8 cellular contexts compared by ENCODE assay signal in the genomic region with DNA sequence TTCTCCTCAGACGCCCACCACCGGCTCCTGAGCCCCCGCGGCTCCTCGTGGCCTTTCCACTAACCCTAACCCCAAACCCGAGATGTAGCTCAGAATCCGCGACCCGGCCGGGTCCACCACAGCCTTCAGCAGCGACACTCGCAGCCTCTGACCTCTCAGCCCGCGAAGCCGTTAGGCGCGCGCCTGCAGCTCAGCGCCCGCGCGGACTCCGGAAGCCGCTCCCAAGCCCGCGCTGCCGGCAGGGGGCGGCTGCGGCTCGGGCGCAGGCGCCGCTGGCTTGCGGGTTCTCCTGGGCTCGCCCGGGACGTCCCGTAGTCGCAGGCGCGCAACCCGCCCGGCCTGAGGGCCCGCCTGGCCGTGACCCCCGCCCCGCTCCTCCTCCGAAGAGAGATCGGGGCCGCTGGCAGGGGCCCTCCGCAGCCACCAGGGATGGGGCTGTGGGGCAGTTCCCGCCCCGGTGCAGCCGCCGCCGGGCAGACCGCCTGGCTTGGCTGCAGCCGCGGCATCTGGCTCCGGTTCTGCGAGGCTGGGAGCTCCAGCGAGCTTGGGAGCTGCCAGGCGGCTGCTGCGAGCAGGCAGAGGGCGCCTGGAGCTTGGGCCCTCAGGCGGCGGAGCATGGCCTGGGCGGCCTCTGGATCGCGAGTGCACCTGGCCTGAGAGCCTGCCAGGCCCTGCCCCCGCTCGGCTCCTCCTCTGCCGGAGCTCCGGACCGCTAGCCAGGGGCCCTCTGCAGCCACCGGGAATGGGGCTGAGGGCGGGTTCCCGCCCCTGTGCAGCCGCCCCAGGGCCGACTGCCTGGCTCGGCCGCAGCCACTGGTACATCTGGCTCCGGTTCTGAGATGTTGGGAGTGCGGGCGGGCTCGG.
DNase-seq lines count a peak whose midpoint lies in the region; FAIRE-seq and TF ChIP-seq lines count a peak whose summit lies in the region.

No MANE protein-coding gene starts in this region.

- DNase-seq in BE2C (peak; percentile 63), GM19239 (ENCODE audit: insufficient read length, low spot score) (peak; percentile 20), SK-N-DZ (ENCODE audit: low spot score) (peak; percentile 76), cardiac muscle cell (ENCODE audit: low read depth in 1 of 2, low spot score in 1 of 2) (peak; percentile 76 to 89), pons (ENCODE audit: low spot score) (peak; percentile 45), tibial artery (peak; percentile 37 to 69)
- peak; percentile 80 for DNase-seq in activated naive CD4-positive, alpha-beta T cell treated with anti-CD3 and anti-CD28 coated beads, Interleukin-2, amount 50 U/mL, for 16 hours

- intact Hi-C loops in tibial artery (cut with DNase I; ENCODE audit: low total_unique reads) = no loop called here

- H3K27ac ChIP-seq in HUES64 (ENCODE audit: low read depth, low read length) (no peak overlapping the region), cardiac muscle cell (no peak overlapping the region), tibial artery (no peak overlapping the region)

- H3K9ac ChIP-seq in HUES64 (ENCODE audit: low read depth, low read length) = peak overlapping the region; percentile 69

- H3K4me1 ChIP-seq in BE2C (no peaks in the 10 kb centered on the region), HUES64 (ENCODE audit: insufficient read depth, low read length) (no peaks in the 10 kb centered on the region), cardiac muscle cell (ENCODE audit: low read depth) (peaks cover 3% of the 10 kb centered on the region), tibial artery (peaks cover 5 to 17% (median 15%) of the 10 kb centered on the region in 4 donors)

- H3K36me3 ChIP-seq in BE2C (no peaks in the 10 kb centered on the region), HUES64 (ENCODE audit: insufficient read depth, low read length) (no peaks in the 10 kb centered on the region), cardiac muscle cell (no peaks in the 10 kb centered on the region), tibial artery (no peaks in the 10 kb centered on the region)

- H3K4me3 ChIP-seq in BE2C (ENCODE audit: low read depth, low read length) (no peak overlapping the region), HUES64 (ENCODE audit: low read length) (peak overlapping the region; percentile 52), cardiac muscle cell (peak overlapping the region; percentile 55), tibial artery (peak overlapping the region; percentile 37 to 47)

- peaks cover 42% of the 10 kb centered on the region for H3K27me3 ChIP-seq in BE2C
- peaks cover 89% of the 10 kb centered on the region for H3K27me3 ChIP-seq in HUES64 (ENCODE audit: insufficient read depth, low read length)
- H3K27me3 ChIP-seq in cardiac muscle cell = peaks cover 95% of the 10 kb centered on the region
- peaks cover 4 to 55% of the 10 kb centered on the region in 2 donors for H3K27me3 ChIP-seq in tibial artery

- 34% methylated on average over 86 of the region's 86 CpGs for WGBS in HUES64

- TF ChIP-seq CTCF in BE2C (IDR thresholded peaks at IDR 0.05; ENCODE audit: low read depth, low read length) = peak; percentile 29
- TF ChIP-seq CTCF in cardiac muscle cell (IDR thresholded peaks at IDR 0.05; ENCODE audit: low read depth, low read length) = peak; percentile 56
- peak; percentile 59 to 61 for TF ChIP-seq CTCF in tibial artery (IDR thresholded peaks at IDR 0.05)

- H3K9me3 ChIP-seq in BE2C (peaks cover 7% of the 10 kb centered on the region; the same call in 1 of the 2 replicates), HUES64 (ENCODE audit: insufficient read depth, low read depth, low read length) (peaks cover 29% of the 10 kb centered on the region), cardiac muscle cell (ENCODE audit: low read depth) (no peaks in the 10 kb centered on the region), tibial artery (peaks cover 0 to 11% (median 9%) of the 10 kb centered on the region in 3 donors)

- FAIRE-seq in GM19239 (lab: Jason Lieb, UNC) = no peak

Comparison
In these comparisons a context has a peak if more than half of its experiments do, and no peak if none do; other contexts are left out.
1. DNase-seq: peak in every context shown above with its lines; median percentile 82 in cardiac muscle cell; 80 in activated naive CD4-positive, alpha-beta T cell treated with anti-CD3 and anti-CD28 coated beads, Interleukin-2, amount 50 U/mL, for 16 hours; 76 in SK-N-DZ; 63 in BE2C; 53 in tibial artery; 45 in pons; 20 in GM19239.